Comparison of ENCODE assay signal across 33 cellular contexts in the genomic region with DNA sequence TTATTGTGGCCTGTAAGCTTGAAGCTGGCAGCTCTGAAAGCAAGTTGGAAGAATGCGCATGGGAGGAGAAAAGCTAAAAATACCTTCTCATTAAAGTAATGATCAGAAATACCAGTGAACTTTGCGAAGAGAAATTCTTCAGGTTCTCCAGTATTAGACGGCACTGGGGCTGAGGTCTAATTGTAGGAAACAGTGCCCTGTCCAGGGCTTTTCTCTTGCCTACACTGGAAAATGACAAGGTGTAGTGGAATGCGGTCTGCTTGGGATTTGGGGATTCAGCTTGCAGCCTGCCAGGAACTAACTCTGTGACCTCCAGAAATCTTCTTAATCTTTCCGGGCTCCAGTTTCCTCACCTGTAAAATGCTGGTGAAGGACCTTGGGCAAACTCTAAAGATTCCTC. TPM values are rescaled to one million over a fixed set of nuclear protein-coding genes. Genes with fewer than 3 reads are reported as not detected.
DNase-seq lines count a peak whose midpoint lies in the region; ATAC-seq and TF ChIP-seq lines count a peak whose summit lies in the region.
"Had no signal": no experiment of that assay in that cellular context is flagged by ENCODE, and none has a peak within 500 bp of the region (broad histone marks: within the 10 kb centered on the region; RNA-seq: fewer than 3 reads in every experiment).

No MANE protein-coding gene starts in this region.

- H3K4me3 ChIP-seq in IMR-90 (ENCODE audit: insufficient read depth, low read depth, low read length) (no peak overlapping the region), esophagus muscularis mucosa (no peak overlapping the region)
- H3K4me3 ChIP-seq in CD8-positive, alpha-beta memory T cell (ENCODE audit: low read length): no peak overlapping the region
- H3K4me3 ChIP-seq: heart left ventricle, right atrium auricular region, SK-N-MC, thyroid gland had no signal

- H2AFZ ChIP-seq in IMR-90 (replicated peaks; ENCODE audit: low read length, poor library complexity): no peak overlapping the region

- no peak overlapping the region for H4K91ac ChIP-seq in IMR-90 (ENCODE audit: insufficient read depth, low read depth, low read length)

- H3K27ac Mint-ChIP-seq in mesothelial cell of epicardium (peak overlapping the region; percentile 73), glutamatergic neuron (ENCODE audit: unreplicated experiment) (no peak overlapping the region)
- no peak overlapping the region for H3K27ac Mint-ChIP-seq in CD8-positive, alpha-beta memory T cell
- H3K27ac Mint-ChIP-seq: activated naive CD4-positive, alpha-beta T cell treated with anti-CD3 and anti-CD28 coated beads, Interleukin-2, amount 10 ng/mL, durations not matched to agents 7 days and 5 days; CD4-positive, alpha-beta memory T cell; dendritic cell treated with granulocyte-macrophage colony-stimulating factor and Interleukin-4, amounts not matched to agents 40 ng/mL and 50 ng/mL, for 4 days; naive thymus-derived CD4-positive, alpha-beta T cell had no signal

- H3K4me1 Mint-ChIP-seq in mesothelial cell of epicardium: peaks cover 37% of the 10 kb centered on the region
- H3K4me1 Mint-ChIP-seq in glutamatergic neuron (ENCODE audit: low read depth, unreplicated experiment): no peaks in the 10 kb centered on the region
- H3K4me1 Mint-ChIP-seq in CD8-positive, alpha-beta memory T cell: no peaks in the 10 kb centered on the region
- H3K4me1 Mint-ChIP-seq: activated naive CD4-positive, alpha-beta T cell treated with anti-CD3 and anti-CD28 coated beads, Interleukin-2, amount 10 ng/mL, durations not matched to agents 7 days and 5 days; CD4-positive, alpha-beta memory T cell; naive thymus-derived CD4-positive, alpha-beta T cell had no signal

- H3K9me1 ChIP-seq in IMR-90 (ENCODE audit: insufficient read depth, low read length): no peaks in the 10 kb centered on the region

- no peak overlapping the region for H3K18ac ChIP-seq in IMR-90 (ENCODE audit: low read depth, low read length)

- no peak overlapping the region for H3K4ac ChIP-seq in IMR-90 (ENCODE audit: low read depth, low read length)

- TF ChIP-seq CTCF in IMR-90 (conservative IDR thresholded peaks at IDR 0.05; ENCODE audit: low read depth, low read length) (no peak), esophagus muscularis mucosa (IDR thresholded peaks at IDR 0.05) (no peak), mesothelial cell of epicardium (IDR thresholded peaks at IDR 0.05; ENCODE audit: unreplicated experiment) (no peak), glutamatergic neuron (IDR thresholded peaks at IDR 0.05; ENCODE audit: partially characterized antibody, unreplicated experiment) (no peak), GM10248 (IDR thresholded peaks at IDR 0.05; ENCODE audit: control extremely low read depth, extremely low read depth, low read depth, missing control alignments) (no peak)

- dilution Hi-C loops in IMR-90 (cut with HindIII; ENCODE audit: low sequenced_read_pairs, unreplicated experiment): no loop called here

- intact Hi-C loops in IMR-90 (cut with micrococcal nuclease) (no loop called here), esophagus muscularis mucosa (cut with DNase I) (no loop called here)

- no peak overlapping the region for H3K9ac ChIP-seq in IMR-90 (ENCODE audit: low read depth, low read length)

- H3K4me3 Mint-ChIP-seq in mesothelial cell of epicardium (no peak overlapping the region), glutamatergic neuron (ENCODE audit: unreplicated experiment) (no peak overlapping the region)
- no peak overlapping the region for H3K4me3 Mint-ChIP-seq in CD8-positive, alpha-beta memory T cell
- H3K4me3 Mint-ChIP-seq: activated naive CD4-positive, alpha-beta T cell treated with anti-CD3 and anti-CD28 coated beads, Interleukin-2, amount 10 ng/mL, durations not matched to agents 7 days and 5 days; activated T-cell treated with anti-CD3 and anti-CD28 coated beads, Interleukin-2, amount 50 U/mL, for 4 hours; CD4-positive, alpha-beta memory T cell; dendritic cell treated with granulocyte-macrophage colony-stimulating factor and Interleukin-4, amounts not matched to agents 40 ng/mL and 50 ng/mL, for 4 days; naive thymus-derived CD4-positive, alpha-beta T cell had no signal

- H3K27me3 Mint-ChIP-seq in mesothelial cell of epicardium (ENCODE audit: low read depth) (no peaks in the 10 kb centered on the region), glutamatergic neuron (ENCODE audit: unreplicated experiment) (peaks cover 3% of the 10 kb centered on the region)
- no peaks in the 10 kb centered on the region for H3K27me3 Mint-ChIP-seq in CD8-positive, alpha-beta memory T cell
- H3K27me3 Mint-ChIP-seq: activated naive CD4-positive, alpha-beta T cell treated with anti-CD3 and anti-CD28 coated beads, Interleukin-2, amount 10 ng/mL, durations not matched to agents 7 days and 5 days; CD4-positive, alpha-beta memory T cell; dendritic cell treated with granulocyte-macrophage colony-stimulating factor and Interleukin-4, amounts not matched to agents 40 ng/mL and 50 ng/mL, for 4 days had no signal

- no peak overlapping the region for H3K14ac ChIP-seq in IMR-90 (replicated peaks; ENCODE audit: low read depth, low read length)

- H3K4me2 ChIP-seq in IMR-90 (ENCODE audit: low read depth, low read length): no peak overlapping the region

- H3K9me3 ChIP-seq in IMR-90 (ENCODE audit: control insufficient read depth, insufficient read depth, low read length) (no peaks in the 10 kb centered on the region), esophagus muscularis mucosa (no peaks in the 10 kb centered on the region)
- no peaks in the 10 kb centered on the region for H3K9me3 ChIP-seq in CD8-positive, alpha-beta memory T cell (ENCODE audit: low read length)
- H3K9me3 ChIP-seq: heart left ventricle, right atrium auricular region, thyroid gland had no signal

- POLR2A ChIA-PET in IMR-90 (lab: Charles Lee; ENCODE audit: unreplicated experiment): no interaction called here
- POLR2A ChIA-PET in GM10248 (lab: Yijun Ruan, JAX): no interaction called here
- POLR2A ChIA-PET in CD8-positive, alpha-beta memory T cell (lab: Charles Lee): interaction anchor here (0.6 kb wide), 1 partner anchor 248 kb away, joined by 3 read pairs; no protein-coding TSS in a partner anchor

- TF ChIP-seq POLR2A in IMR-90 (IDR thresholded peaks at IDR 0.05; ENCODE audit: low read depth, low read length): no peak
- TF ChIP-seq POLR2A in esophagus muscularis mucosa (IDR thresholded peaks at IDR 0.05; ENCODE audit: low read depth): no peak

- H2AK5ac ChIP-seq in IMR-90 (ENCODE audit: low read depth, low read length): no peak overlapping the region

- no peak overlapping the region for H2BK15ac ChIP-seq in IMR-90 (ENCODE audit: low read depth, low read length)

- TF ChIP-seq EP300 in esophagus muscularis mucosa (IDR thresholded peaks at IDR 0.05): no peak

- H2BK20ac ChIP-seq in IMR-90 (ENCODE audit: low read depth, low read length): no peak overlapping the region

- no peaks in the 10 kb centered on the region for H3K79me1 ChIP-seq in IMR-90 (ENCODE audit: low read depth in 1 of 2, low read length in 2 of 2)

- no peak overlapping the region; the same call in 1 of the 2 replicates for H4K5ac ChIP-seq in IMR-90 (ENCODE audit: low read depth, low read length)

- CTCF ChIA-PET in IMR-90 (lab: Yijun Ruan, JAX): no interaction called here
- CTCF ChIA-PET in GM10248 (lab: Yijun Ruan, JAX): interaction anchor here (1.7 kb wide), 1 partner anchor 9 kb away, joined by 5 read pairs; no protein-coding TSS in a partner anchor
- CTCF ChIA-PET in CD8-positive, alpha-beta memory T cell (lab: Charles Lee): no interaction called here

- no CpG with 5 or more reads among the region's 5 CpGs for WGBS in IMR-90 (ENCODE audit: extremely low coverage in 2 of 2, insufficient read length in 1 of 2), 2 experiments
- 56% methylated on average over 5 of the region's 5 CpGs for WGBS in esophagus muscularis mucosa

- H2AK9ac ChIP-seq in IMR-90 (replicated peaks; ENCODE audit: low read depth, low read length, poor library complexity): no peak overlapping the region

- TF ChIP-seq RAD21 in IMR-90 (IDR thresholded peaks at IDR 0.05; ENCODE audit: low read length): no peak

- H3K9me3 Mint-ChIP-seq in mesothelial cell of epicardium: peaks cover 6% of the 10 kb centered on the region
- H3K9me3 Mint-ChIP-seq in glutamatergic neuron (ENCODE audit: unreplicated experiment): no peaks in the 10 kb centered on the region
- H3K9me3 Mint-ChIP-seq in CD8-positive, alpha-beta memory T cell: peaks cover 0 to 4% (median 0%) of the 10 kb centered on the region in 5 donors
- H3K9me3 Mint-ChIP-seq: activated naive CD4-positive, alpha-beta T cell treated with anti-CD3 and anti-CD28 coated beads, Interleukin-2, amount 10 ng/mL, durations not matched to agents 7 days and 5 days; CD4-positive, alpha-beta memory T cell; dendritic cell treated with granulocyte-macrophage colony-stimulating factor and Interleukin-4, amounts not matched to agents 40 ng/mL and 50 ng/mL, for 4 days had no signal

- H3K56ac ChIP-seq in IMR-90 (ENCODE audit: extremely low read depth, insufficient read depth, low read length): no peak overlapping the region

- H3K4me1 ChIP-seq in IMR-90 (ENCODE audit: control insufficient read depth, insufficient read depth, low read length) (peaks cover 5% of the 10 kb centered on the region), esophagus muscularis mucosa (peaks cover 0 to 21% (median 17%) of the 10 kb centered on the region in 4 donors)
- H3K4me1 ChIP-seq in CD8-positive, alpha-beta memory T cell (ENCODE audit: insufficient read depth, low read length): no peaks in the 10 kb centered on the region

- no peaks in the 10 kb centered on the region for H3K36me3 Mint-ChIP-seq in mesothelial cell of epicardium
- H3K36me3 Mint-ChIP-seq in glutamatergic neuron (ENCODE audit: unreplicated experiment): no peaks in the 10 kb centered on the region
- H3K36me3 Mint-ChIP-seq in CD8-positive, alpha-beta memory T cell: no peaks in the 10 kb centered on the region
- H3K36me3 Mint-ChIP-seq: activated naive CD4-positive, alpha-beta T cell treated with anti-CD3 and anti-CD28 coated beads, Interleukin-2, amount 10 ng/mL, durations not matched to agents 7 days and 5 days; CD4-positive, alpha-beta memory T cell; naive thymus-derived CD4-positive, alpha-beta T cell had no signal

- H3K36me3 ChIP-seq in IMR-90 (ENCODE audit: control insufficient read depth, insufficient read depth, low read length) (no peaks in the 10 kb centered on the region), esophagus muscularis mucosa (no peaks in the 10 kb centered on the region)
- no peaks in the 10 kb centered on the region for H3K36me3 ChIP-seq in CD8-positive, alpha-beta memory T cell (ENCODE audit: insufficient read depth, low read length)
- H3K36me3 ChIP-seq: heart left ventricle, right atrium auricular region, thyroid gland had no signal

- no peaks in the 10 kb centered on the region for H4K20me1 ChIP-seq in IMR-90 (ENCODE audit: insufficient read depth, low read length)

- H3K23ac ChIP-seq in IMR-90 (ENCODE audit: low read depth, low read length): no peak overlapping the region

- no peak overlapping the region; the same call in 1 of the 2 replicates for H2BK120ac ChIP-seq in IMR-90 (ENCODE audit: low read depth, low read length)

- DNase-seq in AG08395 (ENCODE audit: low spot score): peak; percentile 27
- peak; percentile 7 for DNase-seq in IMR-90
- no peak for DNase-seq in esophagus muscularis mucosa (ENCODE audit: extremely low spot score)
- no peak for DNase-seq in mesothelial cell of epicardium (ENCODE audit: low spot score in 2 of 2, unreplicated experiment in 2 of 2)
- no peak for DNase-seq in glutamatergic neuron
- DNase-seq in GM10248 (ENCODE audit: extremely low spot score): no peak
- no peak for DNase-seq in NCI-H2171 (lab: John Stamatoyannopoulos, UW)
- no peak for DNase-seq in CD8-positive, alpha-beta memory T cell
- DNase-seq: 8988T; activated CD4-positive, alpha-beta T cell treated with anti-CD3 and anti-CD28 coated beads for 48 hours; activated naive CD4-positive, alpha-beta T cell treated with anti-CD3 and anti-CD28 coated beads, Interleukin-2, amount 10 ng/mL, durations not matched to agents 7 days and 5 days; activated T-cell treated with anti-CD3 and anti-CD28 coated beads, Interleukin-2, amount 50 U/mL, for 4 hours; AML-193; CD4-positive, alpha-beta memory T cell; DMS53; heart left ventricle; left colon; naive thymus-derived CD4-positive, alpha-beta T cell; NCI-H1048; NCI-H2029; NCI-H2227 treated with DMSO at 0.1 percent for 48 hours; NCI-H748 treated with DMSO at 0.1 percent for 48 hours; RPMI8226; stimulated activated naive CD8-positive, alpha-beta T cell treated with anti-CD3 and anti-CD28 coated beads, Interleukin-15, Interleukin-2, amounts not matched to agents 100 U/mL and 50 U/mL, for 24 hours; thyroid gland had no signal

- peak; percentile 44 for ATAC-seq in IMR-90 (ENCODE audit: low read depth)
- ATAC-seq: activated T-cell treated with anti-CD3 and anti-CD28 coated beads, Interleukin-2, amount 50 U/mL, for 4 hours; heart left ventricle; left colon; naive thymus-derived CD4-positive, alpha-beta T cell; stimulated activated naive CD8-positive, alpha-beta T cell treated with anti-CD3 and anti-CD28 coated beads, Interleukin-15, Interleukin-2, amounts not matched to agents 100 U/mL and 50 U/mL, for 24 hours had no signal

- H3K27me3 ChIP-seq in IMR-90 (ENCODE audit: control insufficient read depth, insufficient read depth, low read length) (no peaks in the 10 kb centered on the region), esophagus muscularis mucosa (no peaks in the 10 kb centered on the region)
- no peaks in the 10 kb centered on the region for H3K27me3 ChIP-seq in CD8-positive, alpha-beta memory T cell (ENCODE audit: insufficient read depth, low read length, poor library complexity, severe bottlenecking)
- H3K27me3 ChIP-seq: heart left ventricle, right atrium auricular region, thyroid gland had no signal

- no peak overlapping the region for H4K8ac ChIP-seq in IMR-90 (ENCODE audit: low read depth in 2 of 2, low read length in 2 of 2)

- in situ Hi-C loops in IMR-90 (cut with MboI; ENCODE audit: low sequenced_read_pairs): no loop called here

- H2BK5ac ChIP-seq in IMR-90 (ENCODE audit: low read depth, low read length, poor library complexity, severe bottlenecking): no peak overlapping the region

- no peak overlapping the region for H3K27ac ChIP-seq in IMR-90 (ENCODE audit: insufficient read depth, low read length)
- H3K27ac ChIP-seq in esophagus muscularis mucosa (replicated peaks in 1 of 4): peak overlapping the region; percentile 28 to 63 (median 58)
- H3K27ac ChIP-seq in CD8-positive, alpha-beta memory T cell (ENCODE audit: low read depth, low read length): no peak overlapping the region
- H3K27ac ChIP-seq: heart left ventricle, right atrium auricular region, SK-N-MC, thyroid gland, VCaP had no signal

- BruUV-seq in IMR-90 (replicated peaks; lab: Mats Ljungman, UMichigan): no TSS peak

RNA-seq across cellular contexts. Expression of a gene that starts 53.3 kb away (rescaled TPM):
- total RNA-seq in IMR-90 (2012; rRNA removed): not detected in 2 replicates
- not detected in 2 replicates for polyA plus RNA-seq in IMR-90 (2012; rRNA removed)
- not detected in 2 replicates for polyA plus RNA-seq in IMR-90 (2012; cell fraction: cytosol; rRNA removed)
- polyA plus RNA-seq in IMR-90 (2012; cell fraction: nucleus; rRNA removed; ENCODE audit: low replicate concordance): 0.01 TPM in 1 of 2 replicates, not detected in the other
- under 1 TPM in 3 of 4 donors, not detected in 1; 0.78 to 0.86 (median 0.83) TPM for total RNA-seq in esophagus muscularis mucosa
- 0.18 to 0.33 TPM (median 0.29 TPM) in 3 replicates for total RNA-seq in mesothelial cell of epicardium
- 0.27 TPM for total RNA-seq in glutamatergic neuron (ENCODE audit: unreplicated experiment)
- total RNA-seq in CD8-positive, alpha-beta memory T cell: not detected
- polyA plus RNA-seq in CD8-positive, alpha-beta memory T cell: not detected
- total RNA-seq: activated T-cell treated with anti-CD3 and anti-CD28 coated beads, Interleukin-2, amount 50 U/mL, for 4 hours; cardiac septum; CD4-positive, alpha-beta memory T cell; H4; mesenteric fat pad; naive thymus-derived CD4-positive, alpha-beta T cell; T-helper 2 cell treated with Interferon-gamma antibody and Interleukin-4, amounts not matched to agents 100 ng/mL and 5 ng/mL, for 36 hours had no signal
- polyA plus RNA-seq: CD4-positive, alpha-beta memory T cell; naive thymus-derived CD4-positive, alpha-beta T cell had no signal

Comparison
In these comparisons a context has a peak if more than half of its experiments do, and no peak if none do; other contexts are left out.
1. DNase-seq: peak in AG08395 (single experiment) and IMR-90 (single experiment); none in esophagus muscularis mucosa (single experiment), mesothelial cell of epicardium (0 of 2), glutamatergic neuron (single experiment), GM10248 (single experiment), NCI-H2171 (single experiment) and CD8-positive, alpha-beta memory T cell (0 of 5).
2. H3K27ac ChIP-seq: peak in esophagus muscularis mucosa (4 of 4); none in IMR-90 (single experiment) and CD8-positive, alpha-beta memory T cell (single experiment).